8 cellular contexts compared by ENCODE assay signal in the genomic region with DNA sequence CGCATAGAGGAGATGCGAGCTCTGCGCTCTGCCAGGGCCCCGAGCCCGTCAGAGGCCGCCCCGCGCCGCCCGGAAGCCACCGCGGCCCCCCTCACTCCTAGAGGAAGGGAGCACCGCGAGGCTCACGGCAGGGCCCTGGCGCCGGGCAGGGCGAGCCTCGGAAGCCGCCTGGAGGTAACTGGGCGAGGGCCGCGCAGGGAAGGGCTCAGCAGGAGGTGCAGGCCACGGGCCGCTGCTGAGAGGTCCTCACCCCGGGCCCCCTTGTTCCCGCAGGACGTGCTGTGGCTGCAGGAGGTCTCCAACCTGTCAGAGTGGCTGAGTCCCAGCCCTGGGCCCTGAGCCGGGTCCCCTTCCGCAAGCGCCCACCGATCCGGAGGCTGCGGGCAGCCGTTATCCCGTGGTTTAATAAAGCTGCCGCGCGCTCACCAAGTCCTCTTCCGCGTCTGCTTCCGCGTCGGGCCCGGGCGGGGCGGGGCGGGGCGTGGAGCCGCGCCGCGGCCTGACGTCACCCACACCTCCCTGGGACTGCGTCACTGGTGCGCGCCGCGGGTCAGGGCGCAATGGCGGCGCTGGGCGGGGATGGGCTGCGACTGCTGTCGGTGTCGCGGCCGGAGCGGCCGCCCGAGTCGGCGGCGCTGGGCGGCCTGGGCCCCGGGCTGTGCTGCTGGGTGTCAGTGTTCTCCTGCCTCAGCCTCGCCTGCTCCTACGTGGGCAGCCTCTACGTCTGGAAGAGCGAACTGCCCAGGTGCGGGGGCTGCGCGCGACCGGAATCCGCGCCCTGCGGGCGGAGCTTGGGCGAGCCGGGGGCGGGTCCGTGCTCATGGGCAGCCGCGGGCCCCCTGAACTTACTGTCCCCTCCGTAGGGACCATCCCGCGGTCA. TPM values are rescaled to one million over a fixed set of nuclear protein-coding genes. Genes with fewer than 3 reads are reported as not detected.
DNase-seq lines count a peak whose midpoint lies in the region; ATAC-seq and TF ChIP-seq lines count a peak whose summit lies in the region.

A gene with protein sequence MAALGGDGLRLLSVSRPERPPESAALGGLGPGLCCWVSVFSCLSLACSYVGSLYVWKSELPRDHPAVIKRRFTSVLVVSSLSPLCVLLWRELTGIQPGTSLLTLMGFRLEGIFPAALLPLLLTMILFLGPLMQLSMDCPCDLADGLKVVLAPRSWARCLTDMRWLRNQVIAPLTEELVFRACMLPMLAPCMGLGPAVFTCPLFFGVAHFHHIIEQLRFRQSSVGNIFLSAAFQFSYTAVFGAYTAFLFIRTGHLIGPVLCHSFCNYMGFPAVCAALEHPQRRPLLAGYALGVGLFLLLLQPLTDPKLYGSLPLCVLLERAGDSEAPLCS (plus strand): TSS at position 546 of the 880 bp plus-strand sequence. CDS start 15 bp downstream, at position 561.

- CTCF ChIA-PET in T-cell (lab: Charles Lee): interaction anchor here in 1 of 2 donors (0.6 to 1.4 kb wide), 3 partner anchors 165 to 260 kb away, joined by 3 to 6 read pairs (median 3); a partner anchor contains a TSS

- H3K36me3 ChIP-seq in heart right ventricle (peaks cover 0 to 53% (median 6%) of the 10 kb centered on the region in 9 donors), prostate gland (no peaks in the 10 kb centered on the region)

- POLR2A ChIA-PET in T-cell (lab: Charles Lee): interaction anchor here in 1 of 2 donors (0.6 kb wide), 1 partner anchor 442 kb away, joined by 6 read pairs; no protein-coding TSS in a partner anchor

- peaks cover 9 to 41% (median 24%) of the 10 kb centered on the region in 9 donors for H3K4me1 ChIP-seq in heart right ventricle
- peaks cover 13% of the 10 kb centered on the region for H3K4me1 ChIP-seq in prostate gland (replicated peaks)

- H3K27me3 Mint-ChIP-seq in T-cell: no peaks in the 10 kb centered on the region

- intact Hi-C loops in heart right ventricle (cut with DNase I): loop anchor here in 1 of 10 donors (10.0 kb wide), 1 partner anchor 268 kb away; no protein-coding TSS in a partner anchor
- intact Hi-C loops in prostate gland (cut with DNase I): loop anchor here (5.0 kb wide), 1 partner anchor 39 kb away; no protein-coding TSS in a partner anchor

- DNase-seq in GM12864 (ENCODE audit: low read depth) (peak; percentile 35), NCI-H1092 treated with DMSO at 0.1 percent for 48 hours (lab: John Stamatoyannopoulos, UW) (peak; percentile 88), T-cell (peak; percentile 83 to 93 (median 88)), heart right ventricle (peak; percentile 90 to 92), prostate gland (ENCODE audit: low spot score) (peak; percentile 85), ureter (ENCODE audit: low spot score) (peak; percentile 92)

- peak within 1 kb of the TSS; percentile 93 for H3K27ac ChIP-seq in adipose tissue (ENCODE audit: low read depth, low read length)
- H3K27ac ChIP-seq in heart right ventricle: peak within 1 kb of the TSS; percentile 88 to 100 (median 97)
- peak within 1 kb of the TSS; percentile 93 to 96 for H3K27ac ChIP-seq in prostate gland

- no peaks in the 10 kb centered on the region for H3K9me3 Mint-ChIP-seq in T-cell

- no peak for TF ChIP-seq CTCF in GM12864 (IDR thresholded peaks at IDR 0.05; ENCODE audit: low read depth, low read length, missing control alignments)
- TF ChIP-seq CTCF in heart right ventricle (IDR thresholded peaks at IDR 0.05): no peak
- TF ChIP-seq CTCF in prostate gland (IDR thresholded peaks at IDR 0.05): peak in 1 of 4 experiments; percentile 12

- peak; percentile 74 for ATAC-seq in HG02610 (IDR thresholded peaks at IDR 0.05; ENCODE audit: unreplicated experiment)
- peak; percentile 89 to 92 (median 90) for ATAC-seq in T-cell (replicated peaks in 1 of 4)
- ATAC-seq in heart right ventricle: peak; percentile 95 to 98 (median 97)

- H3K4me3 ChIP-seq in GM12864 (ENCODE audit: low read depth, low read length) (peak within 1 kb of the TSS; percentile 65), heart right ventricle (peak within 1 kb of the TSS; percentile 85 to 100 (median 91)), prostate gland (peak within 1 kb of the TSS; percentile 92 to 99)

- peak within 1 kb of the TSS; percentile 84 to 93 for H3K27ac Mint-ChIP-seq in T-cell

- H3K4me1 Mint-ChIP-seq in T-cell: peaks cover 43 to 56% (median 51%) of the 10 kb centered on the region in 3 donors

- 0 to 1% (median 1%) methylated on average over 89 to 98 of the region's 98 CpGs for WGBS in adipose tissue, 3 donors
- WGBS in heart right ventricle, 2 donors: 0 to 1% methylated on average over 89 to 98 of the region's 98 CpGs
- under 1% methylated on average over 80 of the region's 98 CpGs for WGBS in prostate gland

- H3K27me3 ChIP-seq in heart right ventricle (no peaks in the 10 kb centered on the region), prostate gland (replicated peaks; ENCODE audit: insufficient read depth) (no peaks in the 10 kb centered on the region)

- H3K4me3 Mint-ChIP-seq in T-cell: peak within 1 kb of the TSS; percentile 86 to 98 (median 94)

- peak; percentile 91 for TF ChIP-seq POLR2A in prostate gland (IDR thresholded peaks at IDR 0.05)

- H3K36me3 Mint-ChIP-seq in T-cell: peaks cover 10% of the 10 kb centered on the region

- H3K9me3 ChIP-seq in heart right ventricle: no peaks in the 10 kb centered on the region
- no peaks in the 10 kb centered on the region for H3K9me3 ChIP-seq in prostate gland

RNA-seq across cellular contexts. Expression of the gene that starts here (rescaled TPM):
- 10 to 100 TPM; 27.2 to 42.9 (median 34.1) TPM for total RNA-seq in T-cell
- 10 to 100 TPM in 2 of 3 donors, 1 to 10 TPM in 1; 6.2 to 17.8 (median 15.3) TPM for polyA plus RNA-seq in adipose tissue
- total RNA-seq in heart right ventricle: 1 to 10 TPM; 2.5 to 7.5 (median 4.9) TPM
- 1 to 10 TPM; 3.4 to 9.2 TPM for polyA plus RNA-seq in heart right ventricle
- 10 to 100 TPM; 27.1 to 50.0 TPM for total RNA-seq in prostate gland
- total RNA-seq in ureter: 17.6 TPM

Comparison
In these comparisons a context has a peak if more than half of its experiments do, and no peak if none do; other contexts are left out.
1. Peak in every context shown above with its lines: DNase-seq, ATAC-seq, H3K4me3 ChIP-seq and H3K27ac ChIP-seq.
2. DNase-seq: peak in every context shown above with its lines; median percentile 92 in ureter; 91 in heart right ventricle; 88 in T-cell; 88 in NCI-H1092 treated with DMSO at 0.1 percent for 48 hours; 85 in prostate gland; 35 in GM12864.